17 cellular contexts compared by ENCODE assay signal in genomic region chr7:27999829-28000228, GRCh38.
"Had no signal": no experiment of that assay in that cellular context is flagged by ENCODE, and none has a peak within 500 bp of the region (broad histone marks: within the 10 kb centered on the region; RNA-seq: fewer than 3 reads in every experiment).

No MANE protein-coding gene starts in this region.

- H3K27ac Mint-ChIP-seq: activated CD4-positive, alpha-beta memory T cell treated with anti-CD3 and anti-CD28 coated beads for 36 hours; activated naive CD4-positive, alpha-beta T cell treated with anti-CD3 and anti-CD28 coated beads, Interleukin-2, amount 50 U/mL, for 72 hours; nephron; stimulated activated effector memory CD8-positive, alpha-beta T cell treated with anti-CD3 and anti-CD28 coated beads, Interleukin-12 subunit alpha, Interleukin-12 subunit beta, amount 100 ng/mL, for 72 hours had no signal

- H3K36me3 Mint-ChIP-seq: activated CD4-positive, alpha-beta memory T cell treated with anti-CD3 and anti-CD28 coated beads for 36 hours; stimulated activated effector memory CD8-positive, alpha-beta T cell treated with anti-CD3 and anti-CD28 coated beads, Interleukin-12 subunit alpha, Interleukin-12 subunit beta, amount 100 ng/mL, for 72 hours had no signal

- ATAC-seq: activated naive CD4-positive, alpha-beta T cell treated with anti-CD3 and anti-CD28 coated beads, Interleukin-2, amount 50 U/mL, for 72 hours; activated T-cell treated with anti-CD3 and anti-CD28 coated beads, Interleukin-2, amount 50 U/mL, for 4 hours; body of pancreas; gastroesophageal sphincter; lower lobe of right lung; right lobe of liver; stimulated activated effector memory CD8-positive, alpha-beta T cell treated with anti-CD3 and anti-CD28 coated beads, Interleukin-12 subunit alpha, Interleukin-12 subunit beta, amount 100 ng/mL, for 72 hours had no signal

- DNase-seq: activated CD4-positive, alpha-beta memory T cell treated with anti-CD3 and anti-CD28 coated beads for 36 hours; activated CD4-positive, alpha-beta T cell treated with anti-CD3 and anti-CD28 coated beads for 1 hour; activated effector memory CD4-positive, alpha-beta T cell treated with anti-CD3 and anti-CD28 coated beads, Interleukin-2, amount 50 U/mL, for 16 hours; activated T-cell treated with anti-CD3 and anti-CD28 coated beads, Interleukin-2, amount 50 U/mL, for 4 hours; amniotic stem cell; body of pancreas; effector memory CD4-positive, alpha-beta T cell; kidney glomerular epithelial cell; lower lobe of right lung; occipital lobe; right lobe of liver; tibial artery; uterus had no signal

- H3K4me3 Mint-ChIP-seq: activated CD4-positive, alpha-beta memory T cell treated with anti-CD3 and anti-CD28 coated beads for 36 hours; activated T-cell treated with anti-CD3 and anti-CD28 coated beads, Interleukin-2, amount 50 U/mL, for 4 hours; nephron; stimulated activated effector memory CD8-positive, alpha-beta T cell treated with anti-CD3 and anti-CD28 coated beads, Interleukin-12 subunit alpha, Interleukin-12 subunit beta, amount 100 ng/mL, for 72 hours had no signal

- H3K9me3 Mint-ChIP-seq: activated CD4-positive, alpha-beta memory T cell treated with anti-CD3 and anti-CD28 coated beads for 36 hours; activated naive CD4-positive, alpha-beta T cell treated with anti-CD3 and anti-CD28 coated beads, Interleukin-2, amount 50 U/mL, for 72 hours; activated T-cell treated with anti-CD3 and anti-CD28 coated beads, Interleukin-2, amount 50 U/mL, for 4 hours; nephron; stimulated activated effector memory CD8-positive, alpha-beta T cell treated with anti-CD3 and anti-CD28 coated beads, Interleukin-12 subunit alpha, Interleukin-12 subunit beta, amount 100 ng/mL, for 72 hours had no signal

- H3K27me3 Mint-ChIP-seq: activated CD4-positive, alpha-beta memory T cell treated with anti-CD3 and anti-CD28 coated beads for 36 hours had no signal
